In the genomic region with DNA sequence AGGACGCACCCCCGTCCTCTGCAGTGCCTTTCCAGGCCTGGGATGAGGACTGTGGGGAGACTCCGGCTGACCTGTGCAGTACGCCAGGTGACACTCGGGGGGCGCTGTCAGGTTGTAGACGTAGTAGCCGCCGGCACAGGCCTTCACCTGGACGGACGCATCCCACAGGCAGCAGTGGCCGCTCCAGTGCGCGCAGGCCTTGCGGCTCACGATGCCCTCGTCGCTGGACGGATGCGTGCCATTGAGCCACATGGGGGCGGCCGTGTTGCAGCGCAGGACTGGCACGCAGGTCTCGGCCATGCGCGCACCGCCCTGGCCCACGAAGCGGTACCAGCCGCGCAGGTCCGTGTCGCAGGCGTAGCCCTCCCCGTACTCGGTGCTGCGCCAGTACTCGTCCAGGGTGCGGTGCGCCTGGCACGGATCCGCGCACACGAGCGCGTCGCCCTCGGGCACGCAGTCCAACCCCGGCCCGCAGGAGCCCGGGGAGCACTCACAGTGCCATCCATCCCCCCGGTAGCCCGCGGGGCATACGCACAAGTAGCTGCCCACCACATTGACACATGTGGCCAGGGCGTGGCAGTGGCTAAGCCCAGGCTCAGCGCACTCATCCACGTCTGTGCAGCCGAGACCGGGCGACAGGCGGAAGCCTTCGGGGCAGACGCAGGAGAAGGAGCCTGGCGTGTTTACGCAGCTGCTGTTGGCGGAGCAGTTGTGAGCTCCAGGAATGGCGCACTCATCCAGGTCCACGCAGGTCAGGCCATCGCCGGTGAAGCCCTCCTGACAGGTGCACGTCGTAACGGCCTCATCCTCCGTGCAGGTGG, we compare ENCODE assay signal across 1 cellular context.
TF ChIP-seq lines count a peak whose summit lies in the region.

No MANE protein-coding gene starts in this region.

TF ChIP-seq in WTC11, 78 proteins besides CTCF, POLR2A, EP300 and RAD21 (continues in another document):
- TF ChIP-seq ZNF232 (CRISPR knock-in tag; IDR thresholded peaks at IDR 0.05) (no peak), ZNF281 (CRISPR knock-in tag; IDR thresholded peaks at IDR 0.05) (no peak), RELA (CRISPR knock-in tag; IDR thresholded peaks at IDR 0.05; ENCODE audit: borderline replicate concordance) (0 out of 2 replicates have a peak, but pooled peaks have one; percentile 57), FOXP1 (CRISPR knock-in tag; IDR thresholded peaks at IDR 0.05; ENCODE audit: borderline replicate concordance) (0 out of 2 replicates have a peak, but pooled peaks have one; percentile 28), JAZF1 (CRISPR knock-in tag; IDR thresholded peaks at IDR 0.05) (no peak), GRHL2 (CRISPR knock-in tag; IDR thresholded peaks at IDR 0.05; ENCODE audit: insufficient replicate concordance, severe bottlenecking) (no peak), ZBTB21 (CRISPR knock-in tag; IDR thresholded peaks at IDR 0.05; ENCODE audit: borderline replicate concordance) (no peak), AFF4 (CRISPR knock-in tag; IDR thresholded peaks at IDR 0.05; ENCODE audit: borderline replicate concordance) (no peak), SMAD4 (CRISPR knock-in tag; IDR thresholded peaks at IDR 0.05) (no peak), FOXJ3 (CRISPR knock-in tag; IDR thresholded peaks at IDR 0.05; ENCODE audit: borderline replicate concordance) (no peak), ZNF425 (CRISPR knock-in tag; conservative IDR thresholded peaks at IDR 0.05) (no peak), KAT7 (CRISPR knock-in tag; IDR thresholded peaks at IDR 0.05; ENCODE audit: borderline replicate concordance) (no peak), PRDM15 (CRISPR knock-in tag; IDR thresholded peaks at IDR 0.05) (no peak), TEAD4 (CRISPR knock-in tag; IDR thresholded peaks at IDR 0.05) (no peak), NR2C2 (CRISPR knock-in tag; IDR thresholded peaks at IDR 0.05) (no peak), EMX1 (CRISPR knock-in tag; IDR thresholded peaks at IDR 0.05) (no peak), NFE2L1 (CRISPR knock-in tag; IDR thresholded peaks at IDR 0.05) (no peak), NFATC4 (CRISPR knock-in tag; IDR thresholded peaks at IDR 0.05) (no peak), ELF4 (CRISPR knock-in tag; IDR thresholded peaks at IDR 0.05; ENCODE audit: low read depth) (no peak), ATF1 (CRISPR knock-in tag; IDR thresholded peaks at IDR 0.05) (0 out of 2 replicates have a peak, but pooled peaks have one; percentile 39), TEAD1 (CRISPR knock-in tag; IDR thresholded peaks at IDR 0.05) (no peak), NR3C1 (CRISPR knock-in tag; conservative IDR thresholded peaks at IDR 0.05; ENCODE audit: low read depth) (0 out of 2 replicates have a peak, but pooled peaks have one; percentile 40)
- TF ChIP-seq, protein P1, sequence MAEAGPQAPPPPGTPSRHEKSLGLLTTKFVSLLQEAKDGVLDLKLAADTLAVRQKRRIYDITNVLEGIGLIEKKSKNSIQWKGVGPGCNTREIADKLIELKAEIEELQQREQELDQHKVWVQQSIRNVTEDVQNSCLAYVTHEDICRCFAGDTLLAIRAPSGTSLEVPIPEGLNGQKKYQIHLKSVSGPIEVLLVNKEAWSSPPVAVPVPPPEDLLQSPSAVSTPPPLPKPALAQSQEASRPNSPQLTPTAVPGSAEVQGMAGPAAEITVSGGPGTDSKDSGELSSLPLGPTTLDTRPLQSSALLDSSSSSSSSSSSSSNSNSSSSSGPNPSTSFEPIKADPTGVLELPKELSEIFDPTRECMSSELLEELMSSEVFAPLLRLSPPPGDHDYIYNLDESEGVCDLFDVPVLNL (CRISPR knock-in tag; IDR thresholded peaks at IDR 0.05; ENCODE audit: borderline replicate concordance, low read depth), result no peak
- TF ChIP-seq, protein P2, sequence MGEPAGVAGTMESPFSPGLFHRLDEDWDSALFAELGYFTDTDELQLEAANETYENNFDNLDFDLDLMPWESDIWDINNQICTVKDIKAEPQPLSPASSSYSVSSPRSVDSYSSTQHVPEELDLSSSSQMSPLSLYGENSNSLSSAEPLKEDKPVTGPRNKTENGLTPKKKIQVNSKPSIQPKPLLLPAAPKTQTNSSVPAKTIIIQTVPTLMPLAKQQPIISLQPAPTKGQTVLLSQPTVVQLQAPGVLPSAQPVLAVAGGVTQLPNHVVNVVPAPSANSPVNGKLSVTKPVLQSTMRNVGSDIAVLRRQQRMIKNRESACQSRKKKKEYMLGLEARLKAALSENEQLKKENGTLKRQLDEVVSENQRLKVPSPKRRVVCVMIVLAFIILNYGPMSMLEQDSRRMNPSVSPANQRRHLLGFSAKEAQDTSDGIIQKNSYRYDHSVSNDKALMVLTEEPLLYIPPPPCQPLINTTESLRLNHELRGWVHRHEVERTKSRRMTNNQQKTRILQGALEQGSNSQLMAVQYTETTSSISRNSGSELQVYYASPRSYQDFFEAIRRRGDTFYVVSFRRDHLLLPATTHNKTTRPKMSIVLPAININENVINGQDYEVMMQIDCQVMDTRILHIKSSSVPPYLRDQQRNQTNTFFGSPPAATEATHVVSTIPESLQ (CRISPR knock-in tag; IDR thresholded peaks at IDR 0.05), result no peak
- TF ChIP-seq, protein P3, sequence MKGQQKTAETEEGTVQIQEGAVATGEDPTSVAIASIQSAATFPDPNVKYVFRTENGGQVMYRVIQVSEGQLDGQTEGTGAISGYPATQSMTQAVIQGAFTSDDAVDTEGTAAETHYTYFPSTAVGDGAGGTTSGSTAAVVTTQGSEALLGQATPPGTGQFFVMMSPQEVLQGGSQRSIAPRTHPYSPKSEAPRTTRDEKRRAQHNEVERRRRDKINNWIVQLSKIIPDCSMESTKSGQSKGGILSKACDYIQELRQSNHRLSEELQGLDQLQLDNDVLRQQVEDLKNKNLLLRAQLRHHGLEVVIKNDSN (CRISPR knock-in tag; IDR thresholded peaks at IDR 0.05), result 0 out of 2 replicates have a peak, but pooled peaks have one; percentile 14
- TF ChIP-seq, protein P4, sequence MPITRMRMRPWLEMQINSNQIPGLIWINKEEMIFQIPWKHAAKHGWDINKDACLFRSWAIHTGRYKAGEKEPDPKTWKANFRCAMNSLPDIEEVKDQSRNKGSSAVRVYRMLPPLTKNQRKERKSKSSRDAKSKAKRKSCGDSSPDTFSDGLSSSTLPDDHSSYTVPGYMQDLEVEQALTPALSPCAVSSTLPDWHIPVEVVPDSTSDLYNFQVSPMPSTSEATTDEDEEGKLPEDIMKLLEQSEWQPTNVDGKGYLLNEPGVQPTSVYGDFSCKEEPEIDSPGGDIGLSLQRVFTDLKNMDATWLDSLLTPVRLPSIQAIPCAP (CRISPR knock-in tag; IDR thresholded peaks at IDR 0.05), result no peak
- TF ChIP-seq, protein P5, sequence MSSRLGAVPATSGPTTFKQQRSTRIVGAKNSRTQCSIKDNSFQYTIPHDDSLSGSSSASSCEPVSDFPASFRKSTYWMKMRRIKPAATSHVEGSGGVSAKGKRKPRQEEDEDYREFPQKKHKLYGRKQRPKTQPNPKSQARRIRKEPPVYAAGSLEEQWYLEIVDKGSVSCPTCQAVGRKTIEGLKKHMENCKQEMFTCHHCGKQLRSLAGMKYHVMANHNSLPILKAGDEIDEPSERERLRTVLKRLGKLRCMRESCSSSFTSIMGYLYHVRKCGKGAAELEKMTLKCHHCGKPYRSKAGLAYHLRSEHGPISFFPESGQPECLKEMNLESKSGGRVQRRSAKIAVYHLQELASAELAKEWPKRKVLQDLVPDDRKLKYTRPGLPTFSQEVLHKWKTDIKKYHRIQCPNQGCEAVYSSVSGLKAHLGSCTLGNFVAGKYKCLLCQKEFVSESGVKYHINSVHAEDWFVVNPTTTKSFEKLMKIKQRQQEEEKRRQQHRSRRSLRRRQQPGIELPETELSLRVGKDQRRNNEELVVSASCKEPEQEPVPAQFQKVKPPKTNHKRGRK (CRISPR knock-in tag; IDR thresholded peaks at IDR 0.05; ENCODE audit: borderline replicate concordance), result no peak
- TF ChIP-seq, protein P6, sequence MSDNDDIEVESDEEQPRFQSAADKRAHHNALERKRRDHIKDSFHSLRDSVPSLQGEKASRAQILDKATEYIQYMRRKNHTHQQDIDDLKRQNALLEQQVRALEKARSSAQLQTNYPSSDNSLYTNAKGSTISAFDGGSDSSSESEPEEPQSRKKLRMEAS (CRISPR knock-in tag; IDR thresholded peaks at IDR 0.05), result no peak
- TF ChIP-seq, protein P7, sequence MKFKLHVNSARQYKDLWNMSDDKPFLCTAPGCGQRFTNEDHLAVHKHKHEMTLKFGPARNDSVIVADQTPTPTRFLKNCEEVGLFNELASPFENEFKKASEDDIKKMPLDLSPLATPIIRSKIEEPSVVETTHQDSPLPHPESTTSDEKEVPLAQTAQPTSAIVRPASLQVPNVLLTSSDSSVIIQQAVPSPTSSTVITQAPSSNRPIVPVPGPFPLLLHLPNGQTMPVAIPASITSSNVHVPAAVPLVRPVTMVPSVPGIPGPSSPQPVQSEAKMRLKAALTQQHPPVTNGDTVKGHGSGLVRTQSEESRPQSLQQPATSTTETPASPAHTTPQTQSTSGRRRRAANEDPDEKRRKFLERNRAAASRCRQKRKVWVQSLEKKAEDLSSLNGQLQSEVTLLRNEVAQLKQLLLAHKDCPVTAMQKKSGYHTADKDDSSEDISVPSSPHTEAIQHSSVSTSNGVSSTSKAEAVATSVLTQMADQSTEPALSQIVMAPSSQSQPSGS (CRISPR knock-in tag; IDR thresholded peaks at IDR 0.05; ENCODE audit: borderline replicate concordance, low read depth), result no peak
